Comparison of ENCODE assay signal across 15 cellular contexts in genomic region chr1:240466509-240466908, GRCh38.
DNase-seq lines count a peak whose midpoint lies in the region; ATAC-seq and TF ChIP-seq lines count a peak whose summit lies in the region.
"Had no signal": no experiment of that assay in that cellular context is flagged by ENCODE, and none has a peak within 500 bp of the region (broad histone marks: within the 10 kb centered on the region; RNA-seq: fewer than 3 reads in every experiment).

No MANE protein-coding gene starts in this region.

- ATAC-seq in GM19023 (IDR thresholded peaks at IDR 0.05; ENCODE audit: unreplicated experiment), result no peak
- ATAC-seq: HCT116 had no signal

- no peak overlapping the region for H3K4me3 Mint-ChIP-seq in endodermal cell
- no peak overlapping the region for H3K4me3 Mint-ChIP-seq in mesothelial cell of epicardium
- H3K4me3 Mint-ChIP-seq: CD4-positive, alpha-beta T cell had no signal

- no peak for DNase-seq in endodermal cell
- no peak for DNase-seq in mesothelial cell of epicardium (ENCODE audit: low spot score in 2 of 2, unreplicated experiment in 2 of 2)
- DNase-seq in GOT3 (lab: John Stamatoyannopoulos, UW), result no peak
- DNase-seq in HuH-7.5 (ENCODE audit: low spot score), result no peak
- DNase-seq: 8988T; AML-193; C1 segment of cervical spinal cord; Calu3; CD4-positive, alpha-beta T cell; DMS79; EL had no signal

- H3K4me2 ChIP-seq in BLaER1, result peak overlapping the region; percentile 97

- CTCF ChIA-PET in HEK293 (lab: Yijun Ruan, JAX), result interaction anchor here (3.4 kb wide), 1 partner anchor 11 kb away, joined by 25 read pairs; no protein-coding TSS in a partner anchor

- peaks cover 72% of the 10 kb centered on the region for H3K4me1 ChIP-seq in BLaER1
- peaks cover 32% of the 10 kb centered on the region for H3K4me1 ChIP-seq in HEK293 (ENCODE audit: control insufficient read depth, insufficient read depth, low read length)
- peaks cover 17% of the 10 kb centered on the region for H3K4me1 ChIP-seq in endodermal cell (ENCODE audit: control insufficient read depth, insufficient read depth, low read length)

- H3K27me3 Mint-ChIP-seq in endodermal cell (ENCODE audit: insufficient read depth), result no peaks in the 10 kb centered on the region
- no peaks in the 10 kb centered on the region for H3K27me3 Mint-ChIP-seq in mesothelial cell of epicardium (ENCODE audit: low read depth)
- H3K27me3 Mint-ChIP-seq: CD4-positive, alpha-beta T cell had no signal

- H3K27ac Mint-ChIP-seq in endodermal cell (peak overlapping the region; percentile 50), mesothelial cell of epicardium (peak overlapping the region; percentile 58)
- H3K27ac Mint-ChIP-seq: CD4-positive, alpha-beta T cell had no signal

- H3K9me3 ChIP-seq in BLaER1 (0 out of 2 replicates have a peak, but pooled peaks cover 5% of the 10 kb centered on the region), HEK293 (ENCODE audit: control insufficient read depth, insufficient read depth, low read depth, low read length) (no peaks in the 10 kb centered on the region), endodermal cell (ENCODE audit: control insufficient read depth, low read length) (no peaks in the 10 kb centered on the region)

- H3K4me3 ChIP-seq in BLaER1 (no peak overlapping the region), HEK293 (ENCODE audit: low read depth, low read length) (no peak overlapping the region), endodermal cell (ENCODE audit: low read length) (no peak overlapping the region)

- H3K27ac ChIP-seq in BLaER1 (peak overlapping the region; percentile 5; the same call in 1 of the 2 replicates), HEK293 (ENCODE audit: extremely low read depth, low read depth, low read length) (no peak overlapping the region), endodermal cell (ENCODE audit: low read depth, low read length) (no peak overlapping the region)

- peaks cover 5% of the 10 kb centered on the region for H3K36me3 Mint-ChIP-seq in endodermal cell (ENCODE audit: low read depth)
- H3K36me3 Mint-ChIP-seq in mesothelial cell of epicardium, result no peaks in the 10 kb centered on the region

- H3K4me1 Mint-ChIP-seq in endodermal cell, result peaks cover 39% of the 10 kb centered on the region
- peaks cover 24% of the 10 kb centered on the region for H3K4me1 Mint-ChIP-seq in mesothelial cell of epicardium

- H3K36me3 ChIP-seq in BLaER1 (no peaks in the 10 kb centered on the region), HEK293 (ENCODE audit: control insufficient read depth in 2 of 2, insufficient read depth in 1 of 2, low read length in 2 of 2) (no peaks in the 10 kb centered on the region), endodermal cell (ENCODE audit: control insufficient read depth, insufficient read depth, low read length) (peaks cover 8% of the 10 kb centered on the region)

- H4K20me1 ChIP-seq in BLaER1, result no peaks in the 10 kb centered on the region

- no peak for TF ChIP-seq CTCF in HEK293 (tag by site-specific recombination; IDR thresholded peaks at IDR 0.05)
- TF ChIP-seq CTCF in endodermal cell (conservative IDR thresholded peaks at IDR 0.05), result no peak
- no peak for TF ChIP-seq CTCF in mesothelial cell of epicardium (IDR thresholded peaks at IDR 0.05; ENCODE audit: unreplicated experiment)

- no peaks in the 10 kb centered on the region for H3K9me3 Mint-ChIP-seq in endodermal cell
- no peaks in the 10 kb centered on the region for H3K9me3 Mint-ChIP-seq in mesothelial cell of epicardium
- H3K9me3 Mint-ChIP-seq: CD4-positive, alpha-beta T cell had no signal

- WGBS in endodermal cell (ENCODE audit: insufficient coverage in 1 of 2, insufficient read length in 1 of 2), 2 experiments, result 83 to 89% methylated on average over 2 to 4 of the region's 4 CpGs

- H3K9ac ChIP-seq in BLaER1, result no peak overlapping the region
- H3K9ac ChIP-seq in endodermal cell (ENCODE audit: extremely low read depth, low read length, poor library complexity, severe bottlenecking), result no peak overlapping the region

- POLR2A ChIA-PET in HEK293 (lab: Yijun Ruan, JAX), result no interaction called here

- H3K27me3 ChIP-seq in BLaER1, result no peaks in the 10 kb centered on the region
- no peaks in the 10 kb centered on the region for H3K27me3 ChIP-seq in endodermal cell (ENCODE audit: control insufficient read depth, insufficient read depth, low read length, poor library complexity, severe bottlenecking)

TF ChIP-seq in HEK293, 187 proteins besides CTCF, POLR2A, EP300 and RAD21:
- peak; percentile 57 for TF ChIP-seq SCRT1 (tag by site-specific recombination; IDR thresholded peaks at IDR 0.05; ENCODE audit: borderline replicate concordance)
- no peak for TF ChIP-seq ZFP3 (tag by site-specific recombination; IDR thresholded peaks at IDR 0.05; ENCODE audit: low read depth)
- no peak for TF ChIP-seq ZNF280C (tag by site-specific recombination; IDR thresholded peaks at IDR 0.05)
- no peak for TF ChIP-seq ZFP41 (tag by site-specific recombination; IDR thresholded peaks at IDR 0.05; ENCODE audit: borderline replicate concordance)
- TF ChIP-seq SP3 (tag by site-specific recombination; IDR thresholded peaks at IDR 0.05), result no peak
- TF ChIP-seq ZNF830 (tag by site-specific recombination; IDR thresholded peaks at IDR 0.05; ENCODE audit: low read depth), result no peak
- no peak for TF ChIP-seq ZNF148 (tag by site-specific recombination; IDR thresholded peaks at IDR 0.05; ENCODE audit: borderline replicate concordance)
- TF ChIP-seq SCRT2 (tag by site-specific recombination; IDR thresholded peaks at IDR 0.05), result peak; percentile 91
